In the genomic region with DNA sequence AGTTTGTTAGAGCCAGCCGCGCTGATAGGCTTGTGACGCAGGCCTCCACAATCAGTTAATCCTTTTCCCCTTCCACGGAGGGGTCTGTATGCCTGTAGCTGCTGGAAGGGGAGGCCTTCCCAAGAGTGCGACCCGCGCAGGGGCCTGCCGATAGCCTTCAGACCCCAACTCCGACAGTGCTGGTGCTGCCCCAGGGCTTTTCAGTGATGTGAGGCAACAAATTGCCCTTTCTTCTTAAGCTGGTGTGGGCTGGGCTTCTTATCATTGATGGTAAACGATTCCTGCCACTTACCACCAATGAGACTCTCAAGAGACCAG, we compare ENCODE assay signal across 30 cellular contexts.
"Had no signal": no experiment of that assay in that cellular context is flagged by ENCODE, and none has a peak within 500 bp of the region (broad histone marks: within the 10 kb centered on the region; RNA-seq: fewer than 3 reads in every experiment).

No MANE protein-coding gene starts in this region.

- H3K27me3 Mint-ChIP-seq: activated CD4-positive, alpha-beta T cell treated with anti-CD3 and anti-CD28 coated beads, Interleukin-2, amount 10 ng/mL, durations not matched to agents 24 days and 14 days; activated CD8-positive, alpha-beta T cell treated with anti-CD3 and anti-CD28 coated beads for 36 hours; activated naive CD8-positive, alpha-beta T cell treated with anti-CD3 and anti-CD28 coated beads for 36 hours; activated T-helper 17 cell treated with anti-CD3 and anti-CD28 coated beads, Interleukin-2, amount 50 U/mL, for 72 hours had no signal

- H3K4me1 Mint-ChIP-seq: activated naive CD8-positive, alpha-beta T cell treated with anti-CD3 and anti-CD28 coated beads for 36 hours; activated T-helper 17 cell treated with anti-CD3 and anti-CD28 coated beads, Interleukin-2, amount 50 U/mL, for 72 hours had no signal

- H3K4me3 Mint-ChIP-seq: activated CD4-positive, alpha-beta T cell treated with anti-CD3 and anti-CD28 coated beads, Interleukin-2, amount 10 ng/mL, durations not matched to agents 24 days and 14 days; activated CD8-positive, alpha-beta T cell treated with anti-CD3 and anti-CD28 coated beads for 36 hours; activated naive CD8-positive, alpha-beta T cell treated with anti-CD3 and anti-CD28 coated beads for 36 hours; activated T-cell treated with anti-CD3 and anti-CD28 coated beads, Interleukin-2, amount 50 U/mL, for 72 hours; activated T-helper 17 cell treated with anti-CD3 and anti-CD28 coated beads, Interleukin-2, amount 50 U/mL, for 72 hours; T-helper 1 cell treated with Interleukin-12 subunit alpha and Interleukin-12 subunit beta and Interleukin-4 antibody, amounts not matched to agents 30 μg/mL and 1 μg/mL, for 36 hours; T-helper 2 cell treated with Interferon-gamma antibody and Interleukin-4, amounts not matched to agents 5 μg/mL and 100 μg/mL, for 36 hours had no signal

- DNase-seq: activated CD4-positive, alpha-beta T cell treated with anti-CD3 and anti-CD28 coated beads, Interleukin-2, amount 10 ng/mL, durations not matched to agents 24 days and 14 days; activated CD4-positive, alpha-beta T cell treated with anti-CD3 and anti-CD28 coated beads, Interleukin-2, amount 50 U/mL, for 4 hours; activated CD8-positive, alpha-beta T cell treated with anti-CD3 and anti-CD28 coated beads for 36 hours; activated effector memory CD4-positive, alpha-beta T cell treated with anti-CD3 and anti-CD28 coated beads, Interleukin-2, amount 50 U/mL, for 16 hours; activated naive CD4-positive, alpha-beta T cell; activated naive CD4-positive, alpha-beta T cell treated with anti-CD3 and anti-CD28 coated beads, Interleukin-2, amount 50 U/mL, for 16 hours; activated naive CD8-positive, alpha-beta T cell treated with anti-CD3 and anti-CD28 coated beads for 36 hours; activated T-cell treated with anti-CD3 and anti-CD28 coated beads, Interleukin-2, amount 50 U/mL, for 1 hour; activated T-cell treated with anti-CD3 and anti-CD28 coated beads, Interleukin-2, amount 50 U/mL, for 72 hours; amniotic stem cell; brain microvascular endothelial cell; Kasumi-1; KG1; MG63; NCI-H1048; NCI-H1105 treated with DMSO at 0.1 percent for 48 hours; NCI-H1436; NCI-H1930; NCI-H2081 treated with DMSO at 0.1 percent for 48 hours; NCI-H226; NCI-H446 treated with DMSO at 0.1 percent for 48 hours; NCI-H526; NCI-H748 treated with DMSO at 0.1 percent for 48 hours; SHP77 treated with DMSO at 0.1 percent for 48 hours; SK-N-SH had no signal

- H3K36me3 ChIP-seq: brain microvascular endothelial cell, MG63, SJSA1 had no signal

- H3K27ac ChIP-seq: brain microvascular endothelial cell, SJSA1 had no signal

- H3K4me3 ChIP-seq: MG63, SJSA1 had no signal

- ATAC-seq: activated CD8-positive, alpha-beta T cell treated with anti-CD3 and anti-CD28 coated beads for 36 hours; activated T-cell treated with anti-CD3 and anti-CD28 coated beads, Interleukin-2, amount 50 U/mL, for 72 hours; activated T-helper 17 cell treated with anti-CD3 and anti-CD28 coated beads, Interleukin-2, amount 50 U/mL, for 72 hours; Panc1 had no signal

- H3K27ac Mint-ChIP-seq: activated CD4-positive, alpha-beta T cell treated with anti-CD3 and anti-CD28 coated beads, Interleukin-2, amount 10 ng/mL, durations not matched to agents 24 days and 14 days; activated CD8-positive, alpha-beta T cell treated with anti-CD3 and anti-CD28 coated beads for 36 hours; activated naive CD8-positive, alpha-beta T cell treated with anti-CD3 and anti-CD28 coated beads for 36 hours; activated T-cell treated with anti-CD3 and anti-CD28 coated beads, Interleukin-2, amount 50 U/mL, for 72 hours; activated T-helper 17 cell treated with anti-CD3 and anti-CD28 coated beads, Interleukin-2, amount 50 U/mL, for 72 hours; T-helper 1 cell treated with Interleukin-12 subunit alpha and Interleukin-12 subunit beta and Interleukin-4 antibody, amounts not matched to agents 30 μg/mL and 1 μg/mL, for 36 hours; T-helper 2 cell treated with Interferon-gamma antibody and Interleukin-4, amounts not matched to agents 5 μg/mL and 100 μg/mL, for 36 hours had no signal

- H3K9me3 Mint-ChIP-seq: activated CD4-positive, alpha-beta T cell treated with anti-CD3 and anti-CD28 coated beads, Interleukin-2, amount 10 ng/mL, durations not matched to agents 24 days and 14 days; activated CD8-positive, alpha-beta T cell treated with anti-CD3 and anti-CD28 coated beads for 36 hours; activated naive CD8-positive, alpha-beta T cell treated with anti-CD3 and anti-CD28 coated beads for 36 hours; activated T-cell treated with anti-CD3 and anti-CD28 coated beads, Interleukin-2, amount 50 U/mL, for 72 hours; activated T-helper 17 cell treated with anti-CD3 and anti-CD28 coated beads, Interleukin-2, amount 50 U/mL, for 72 hours; T-helper 1 cell treated with Interleukin-12 subunit alpha and Interleukin-12 subunit beta and Interleukin-4 antibody, amounts not matched to agents 30 μg/mL and 1 μg/mL, for 36 hours; T-helper 2 cell treated with Interferon-gamma antibody and Interleukin-4, amounts not matched to agents 5 μg/mL and 100 μg/mL, for 36 hours had no signal

- H3K27me3 ChIP-seq: brain microvascular endothelial cell, MG63, SJSA1 had no signal

- H3K36me3 Mint-ChIP-seq: activated naive CD8-positive, alpha-beta T cell treated with anti-CD3 and anti-CD28 coated beads for 36 hours had no signal

- H3K9me3 ChIP-seq: MG63, SJSA1, SK-N-SH had no signal
